Comparison of ENCODE assay signal across 8 cellular contexts in the genomic region with DNA sequence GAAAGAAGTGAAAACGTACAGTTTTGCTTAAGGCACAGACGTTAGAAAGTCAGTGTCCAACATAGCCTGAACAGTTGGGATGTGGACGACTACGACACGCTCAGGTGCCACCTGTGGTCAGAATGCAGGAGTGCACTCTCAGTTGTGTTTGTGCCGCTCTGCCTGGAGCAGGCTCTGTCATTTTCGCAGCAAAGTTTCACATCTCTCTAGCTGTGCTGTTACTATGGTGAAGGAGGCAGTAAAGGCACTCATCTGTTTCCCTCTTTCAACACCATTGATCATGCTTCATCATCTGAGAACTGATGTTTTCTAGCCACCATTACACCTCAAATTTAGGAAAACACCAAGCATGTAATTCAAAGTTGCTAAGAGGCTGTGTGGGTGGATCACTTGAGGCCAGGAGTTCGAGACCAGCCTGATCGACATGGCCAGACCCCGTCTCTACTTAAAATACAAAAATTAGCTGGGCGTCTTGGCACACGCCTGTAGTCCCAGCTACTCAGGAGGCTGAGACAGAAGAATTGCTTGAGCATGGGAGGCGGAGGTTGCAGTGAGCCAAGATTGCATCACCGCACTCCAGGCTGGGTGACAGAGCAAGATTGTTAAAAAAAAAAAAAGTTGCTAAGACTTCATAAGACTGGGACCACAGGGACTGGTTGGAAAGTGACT. TPM values are rescaled to one million over a fixed set of nuclear protein-coding genes. Genes with fewer than 3 reads are reported as not detected.
DNase-seq lines count a peak whose midpoint lies in the region; ATAC-seq and TF ChIP-seq lines count a peak whose summit lies in the region.

No MANE protein-coding gene starts in this region.

- H4K20me1 ChIP-seq in SU-DHL-6 (ENCODE audit: low read depth, low read length) = no peaks in the 10 kb centered on the region

- TF ChIP-seq CTCF in SU-DHL-6 (IDR thresholded peaks at IDR 0.05; ENCODE audit: insufficient read depth, low read length, poor library complexity, severe bottlenecking) (peak; percentile 17), colonic mucosa (IDR thresholded peaks at IDR 0.05) (peak; percentile 37), neural crest cell (conservative IDR thresholded peaks at IDR 0.05) (peak; percentile 64), vagina (IDR thresholded peaks at IDR 0.05) (no peak)

- peak; percentile 75 for ATAC-seq in Right ventricle myocardium superior (ENCODE audit: poor library complexity)

- no peaks in the 10 kb centered on the region for H3K36me3 Mint-ChIP-seq in neural crest cell (ENCODE audit: low read depth)

- no peaks in the 10 kb centered on the region for H3K27me3 ChIP-seq in SU-DHL-6 (ENCODE audit: low read length)
- no peaks in the 10 kb centered on the region for H3K27me3 ChIP-seq in colonic mucosa
- no peaks in the 10 kb centered on the region for H3K27me3 ChIP-seq in vagina

- TF ChIP-seq EP300 in Ishikawa (IDR thresholded peaks at IDR 0.05; ENCODE audit: borderline replicate concordance) = no peak

- H3K36me3 ChIP-seq in SU-DHL-6 (ENCODE audit: low read length) (no peaks in the 10 kb centered on the region), colonic mucosa (no peaks in the 10 kb centered on the region), vagina (no peaks in the 10 kb centered on the region)

- TF ChIP-seq POLR2A in vagina (IDR thresholded peaks at IDR 0.05) = no peak

- H3K4me1 Mint-ChIP-seq in neural crest cell = peaks cover 12% of the 10 kb centered on the region

- H3F3A ChIP-seq in SU-DHL-6 (ENCODE audit: insufficient read depth) = no peaks in the 10 kb centered on the region

- intact Hi-C loops in Right ventricle myocardium superior (cut with DNase I) = no loop called here
- intact Hi-C loops in cardiac septum (cut with DNase I) = no loop called here
- intact Hi-C loops in colonic mucosa (cut with DNase I) = no loop called here
- intact Hi-C loops in vagina (cut with DNase I) = no loop called here

- H2AFZ ChIP-seq in SU-DHL-6 (ENCODE audit: low read depth, low read length, severe bottlenecking) = no peak overlapping the region

- TF ChIP-seq RAD21 in Ishikawa (IDR thresholded peaks at IDR 0.05; ENCODE audit: low read depth) = peak; percentile 63

- no peaks in the 10 kb centered on the region for H3K4me1 ChIP-seq in colonic mucosa
- no peaks in the 10 kb centered on the region for H3K4me1 ChIP-seq in vagina

- H3K27ac Mint-ChIP-seq in neural crest cell (ENCODE audit: unreplicated experiment) = no peak overlapping the region

- H3K27me3 Mint-ChIP-seq in neural crest cell (ENCODE audit: low read depth) = no peaks in the 10 kb centered on the region

- H3K9me2 ChIP-seq in SU-DHL-6 (replicated peaks; ENCODE audit: insufficient read depth, low read length) = no peaks in the 10 kb centered on the region

- H3K9me3 Mint-ChIP-seq in neural crest cell = no peaks in the 10 kb centered on the region

- no peaks in the 10 kb centered on the region for H3K79me2 ChIP-seq in SU-DHL-6 (ENCODE audit: insufficient read depth, low read length)

- DNase-seq in Right ventricle myocardium superior (peak; percentile 44), cardiac septum (ENCODE audit: low spot score) (no peak), H4 (ENCODE audit: low spot score) (peak; percentile 43), colonic mucosa (peak; percentile 28), neural crest cell (ENCODE audit: low read depth, low spot score) (peak; percentile 35), vagina (ENCODE audit: extremely low spot score in 2 of 2) (no peak)

- H3K9ac ChIP-seq in SU-DHL-6 (ENCODE audit: low read length) (no peak overlapping the region), colonic mucosa (ENCODE audit: low read depth in 2 of 2, low read length in 2 of 2) (no peak overlapping the region)

- H3K9me3 ChIP-seq in SU-DHL-6 (ENCODE audit: insufficient read depth, low read length) (no peaks in the 10 kb centered on the region), colonic mucosa (no peaks in the 10 kb centered on the region), vagina (no peaks in the 10 kb centered on the region)

- H3K27ac ChIP-seq in SU-DHL-6 (ENCODE audit: low read depth, low read length) (no peak overlapping the region), colonic mucosa (no peak overlapping the region), vagina (no peak overlapping the region)

- no peak overlapping the region for H3K4me2 ChIP-seq in SU-DHL-6 (ENCODE audit: low read depth, low read length, poor library complexity, severe bottlenecking)

- no peak overlapping the region for H3K4me3 Mint-ChIP-seq in neural crest cell

- H3K4me3 ChIP-seq in SU-DHL-6 (ENCODE audit: insufficient read depth, low read length, poor library complexity, severe bottlenecking) = no peak overlapping the region
- no peak overlapping the region for H3K4me3 ChIP-seq in colonic mucosa
- H3K4me3 ChIP-seq in vagina = no peak overlapping the region

TF ChIP-seq in Ishikawa, 13 proteins besides CTCF, POLR2A, EP300 and RAD21:
- TF ChIP-seq, protein P1, sequence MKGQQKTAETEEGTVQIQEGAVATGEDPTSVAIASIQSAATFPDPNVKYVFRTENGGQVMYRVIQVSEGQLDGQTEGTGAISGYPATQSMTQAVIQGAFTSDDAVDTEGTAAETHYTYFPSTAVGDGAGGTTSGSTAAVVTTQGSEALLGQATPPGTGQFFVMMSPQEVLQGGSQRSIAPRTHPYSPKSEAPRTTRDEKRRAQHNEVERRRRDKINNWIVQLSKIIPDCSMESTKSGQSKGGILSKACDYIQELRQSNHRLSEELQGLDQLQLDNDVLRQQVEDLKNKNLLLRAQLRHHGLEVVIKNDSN (IDR thresholded peaks at IDR 0.05) = no peak
- TF ChIP-seq ZBTB7A (IDR thresholded peaks at IDR 0.05; ENCODE audit: low read depth) = no peak
- TF ChIP-seq EGR1 (IDR thresholded peaks at IDR 0.05) = no peak
- TF ChIP-seq MAX (IDR thresholded peaks at IDR 0.05) = no peak
- TF ChIP-seq NFIC (IDR thresholded peaks at IDR 0.05) = no peak
- no peak for TF ChIP-seq TAF1 (IDR thresholded peaks at IDR 0.05; ENCODE audit: low read depth)
- no peak for TF ChIP-seq TEAD4 (IDR thresholded peaks at IDR 0.05)
- TF ChIP-seq TCF12 (IDR thresholded peaks at IDR 0.05; ENCODE audit: low read depth) = no peak
- no peak for TF ChIP-seq FOXM1 (IDR thresholded peaks at IDR 0.05; ENCODE audit: borderline replicate concordance, low read depth)
- no peak for TF ChIP-seq YY1 (IDR thresholded peaks at IDR 0.05; ENCODE audit: low read depth)
- TF ChIP-seq CREB1 (IDR thresholded peaks at IDR 0.05; ENCODE audit: low read depth) = no peak
- TF ChIP-seq, protein P2, sequence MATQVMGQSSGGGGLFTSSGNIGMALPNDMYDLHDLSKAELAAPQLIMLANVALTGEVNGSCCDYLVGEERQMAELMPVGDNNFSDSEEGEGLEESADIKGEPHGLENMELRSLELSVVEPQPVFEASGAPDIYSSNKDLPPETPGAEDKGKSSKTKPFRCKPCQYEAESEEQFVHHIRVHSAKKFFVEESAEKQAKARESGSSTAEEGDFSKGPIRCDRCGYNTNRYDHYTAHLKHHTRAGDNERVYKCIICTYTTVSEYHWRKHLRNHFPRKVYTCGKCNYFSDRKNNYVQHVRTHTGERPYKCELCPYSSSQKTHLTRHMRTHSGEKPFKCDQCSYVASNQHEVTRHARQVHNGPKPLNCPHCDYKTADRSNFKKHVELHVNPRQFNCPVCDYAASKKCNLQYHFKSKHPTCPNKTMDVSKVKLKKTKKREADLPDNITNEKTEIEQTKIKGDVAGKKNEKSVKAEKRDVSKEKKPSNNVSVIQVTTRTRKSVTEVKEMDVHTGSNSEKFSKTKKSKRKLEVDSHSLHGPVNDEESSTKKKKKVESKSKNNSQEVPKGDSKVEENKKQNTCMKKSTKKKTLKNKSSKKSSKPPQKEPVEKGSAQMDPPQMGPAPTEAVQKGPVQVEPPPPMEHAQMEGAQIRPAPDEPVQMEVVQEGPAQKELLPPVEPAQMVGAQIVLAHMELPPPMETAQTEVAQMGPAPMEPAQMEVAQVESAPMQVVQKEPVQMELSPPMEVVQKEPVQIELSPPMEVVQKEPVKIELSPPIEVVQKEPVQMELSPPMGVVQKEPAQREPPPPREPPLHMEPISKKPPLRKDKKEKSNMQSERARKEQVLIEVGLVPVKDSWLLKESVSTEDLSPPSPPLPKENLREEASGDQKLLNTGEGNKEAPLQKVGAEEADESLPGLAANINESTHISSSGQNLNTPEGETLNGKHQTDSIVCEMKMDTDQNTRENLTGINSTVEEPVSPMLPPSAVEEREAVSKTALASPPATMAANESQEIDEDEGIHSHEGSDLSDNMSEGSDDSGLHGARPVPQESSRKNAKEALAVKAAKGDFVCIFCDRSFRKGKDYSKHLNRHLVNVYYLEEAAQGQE (IDR thresholded peaks at IDR 0.05; ENCODE audit: low read depth) = no peak
- TF ChIP-seq CEBPB (IDR thresholded peaks at IDR 0.05) = no peak

RNA-seq across cellular contexts. Expression of gene DNAJA2, which starts 44.9 kb away (rescaled TPM):
- total RNA-seq in Right ventricle myocardium superior (90.0 TPM), cardiac septum (80.6 TPM), colonic mucosa (10 to 100 TPM; 58.2 to 70.4 TPM), neural crest cell (65.3 and 67.2 TPM in 2 replicates), vagina (38.3 TPM)
- total RNA-seq in H4 (2014; rRNA removed; shearing (Covaris generic)) = 81.2 and 84.7 TPM in 2 replicates

Comparison
In these comparisons a context has a peak if more than half of its experiments do, and no peak if none do; other contexts are left out.
1. DNase-seq: peak in Right ventricle myocardium superior (single experiment), H4 (single experiment), colonic mucosa (single experiment) and neural crest cell (single experiment); none in cardiac septum (single experiment) and vagina (0 of 2).
2. CTCF ChIP-seq: peak in SU-DHL-6 (single experiment), colonic mucosa (single experiment) and neural crest cell (single experiment); none in vagina (0 of 3).